In the genomic region with DNA sequence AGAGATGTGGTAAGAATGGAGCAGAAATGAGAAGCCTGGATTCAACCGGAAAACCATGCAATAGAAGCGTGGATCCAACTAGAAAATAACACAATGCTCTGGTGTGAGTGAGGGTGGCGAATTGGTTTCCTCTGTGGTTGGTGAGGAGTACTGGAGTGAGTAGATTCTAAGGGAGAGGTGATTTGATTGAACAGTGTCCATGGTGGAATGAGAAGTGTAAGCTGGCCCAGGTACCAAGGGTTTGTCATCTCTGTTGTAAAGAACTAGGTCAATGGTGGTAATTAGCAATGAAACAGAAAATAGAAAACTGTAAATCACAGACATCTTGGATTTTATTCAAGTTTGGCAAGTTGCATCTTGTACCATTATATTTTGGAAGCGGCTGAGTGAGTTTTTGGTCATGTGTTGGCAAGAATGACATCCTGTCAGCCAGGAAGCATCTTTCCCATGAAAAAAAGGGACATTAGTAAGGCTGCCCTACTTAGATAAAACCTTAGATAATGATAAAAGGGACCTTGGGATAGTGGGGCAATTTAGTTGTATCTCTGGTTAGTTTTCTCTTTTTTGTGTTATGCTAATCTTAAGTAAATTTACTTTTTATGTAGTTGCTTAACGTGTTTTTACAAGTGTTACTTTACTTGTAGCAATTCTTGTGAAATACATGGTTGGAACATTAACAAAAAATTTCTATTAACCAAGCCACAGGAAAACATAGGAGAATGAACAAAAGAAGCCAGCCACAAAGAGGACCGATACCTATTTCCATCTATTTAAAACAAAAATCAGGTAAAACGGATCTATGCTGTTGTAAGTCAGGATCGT, we compare ENCODE assay signal across 1 cellular context.
A peak's percentile ranks its signal among the peaks of the same experiment; 100 is the strongest.
TF ChIP-seq lines count a peak whose summit lies in the region.

No MANE protein-coding gene starts in this region.

TF ChIP-seq in HepG2, 621 proteins besides CTCF, POLR2A, EP300 and RAD21 (continued from another document and continues in another):
- TF ChIP-seq SKIL (CRISPR knock-in tag; IDR thresholded peaks at IDR 0.05; ENCODE audit: borderline replicate concordance) (0 out of 2 replicates have a peak, but pooled peaks have one; percentile 56), ARID4A (CRISPR knock-in tag; IDR thresholded peaks at IDR 0.05; ENCODE audit: borderline replicate concordance) (no peak; the same call in 1 of the 2 replicates), HOXA3 (CRISPR knock-in tag; IDR thresholded peaks at IDR 0.05) (no peak), ZNF609 (CRISPR knock-in tag; IDR thresholded peaks at IDR 0.05; ENCODE audit: borderline replicate concordance) (peak; percentile 89), GMEB1 (CRISPR knock-in tag; IDR thresholded peaks at IDR 0.05; ENCODE audit: borderline replicate concordance) (peak; percentile 35; the same call in 1 of the 2 replicates), RCOR2 (CRISPR knock-in tag; IDR thresholded peaks at IDR 0.05) (peak; percentile 79; the same call in 1 of the 2 replicates), ZNF629 (CRISPR knock-in tag; conservative IDR thresholded peaks at IDR 0.05) (no peak), U2AF2 (IDR thresholded peaks at IDR 0.05; ENCODE audit: low read depth, low read length) (no peak), PAWR (CRISPR knock-in tag; IDR thresholded peaks at IDR 0.05; ENCODE audit: borderline replicate concordance) (no peak), STAT5B (CRISPR knock-in tag; IDR thresholded peaks at IDR 0.05) (no peak), SP1 (IDR thresholded peaks at IDR 0.05) (no peak), SP1 (CRISPR knock-in tag; IDR thresholded peaks at IDR 0.05) (no peak), GLI4 (CRISPR knock-in tag; IDR thresholded peaks at IDR 0.05; ENCODE audit: borderline replicate concordance) (no peak), RBM39 (IDR thresholded peaks at IDR 0.05; ENCODE audit: low read depth, low read length, poor library complexity, severe bottlenecking) (no peak), CHD4 (IDR thresholded peaks at IDR 0.05; ENCODE audit: borderline replicate concordance, low read length) (no peak; the same call in 1 of the 2 replicates), SMARCC2 (IDR thresholded peaks at IDR 0.05) (no peak)
- TF ChIP-seq, protein P1, sequence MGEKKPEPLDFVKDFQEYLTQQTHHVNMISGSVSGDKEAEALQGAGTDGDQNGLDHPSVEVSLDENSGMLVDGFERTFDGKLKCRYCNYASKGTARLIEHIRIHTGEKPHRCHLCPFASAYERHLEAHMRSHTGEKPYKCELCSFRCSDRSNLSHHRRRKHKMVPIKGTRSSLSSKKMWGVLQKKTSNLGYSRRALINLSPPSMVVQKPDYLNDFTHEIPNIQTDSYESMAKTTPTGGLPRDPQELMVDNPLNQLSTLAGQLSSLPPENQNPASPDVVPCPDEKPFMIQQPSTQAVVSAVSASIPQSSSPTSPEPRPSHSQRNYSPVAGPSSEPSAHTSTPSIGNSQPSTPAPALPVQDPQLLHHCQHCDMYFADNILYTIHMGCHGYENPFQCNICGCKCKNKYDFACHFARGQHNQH (CRISPR knock-in tag; IDR thresholded peaks at IDR 0.05), result no peak
- TF ChIP-seq, protein P2, sequence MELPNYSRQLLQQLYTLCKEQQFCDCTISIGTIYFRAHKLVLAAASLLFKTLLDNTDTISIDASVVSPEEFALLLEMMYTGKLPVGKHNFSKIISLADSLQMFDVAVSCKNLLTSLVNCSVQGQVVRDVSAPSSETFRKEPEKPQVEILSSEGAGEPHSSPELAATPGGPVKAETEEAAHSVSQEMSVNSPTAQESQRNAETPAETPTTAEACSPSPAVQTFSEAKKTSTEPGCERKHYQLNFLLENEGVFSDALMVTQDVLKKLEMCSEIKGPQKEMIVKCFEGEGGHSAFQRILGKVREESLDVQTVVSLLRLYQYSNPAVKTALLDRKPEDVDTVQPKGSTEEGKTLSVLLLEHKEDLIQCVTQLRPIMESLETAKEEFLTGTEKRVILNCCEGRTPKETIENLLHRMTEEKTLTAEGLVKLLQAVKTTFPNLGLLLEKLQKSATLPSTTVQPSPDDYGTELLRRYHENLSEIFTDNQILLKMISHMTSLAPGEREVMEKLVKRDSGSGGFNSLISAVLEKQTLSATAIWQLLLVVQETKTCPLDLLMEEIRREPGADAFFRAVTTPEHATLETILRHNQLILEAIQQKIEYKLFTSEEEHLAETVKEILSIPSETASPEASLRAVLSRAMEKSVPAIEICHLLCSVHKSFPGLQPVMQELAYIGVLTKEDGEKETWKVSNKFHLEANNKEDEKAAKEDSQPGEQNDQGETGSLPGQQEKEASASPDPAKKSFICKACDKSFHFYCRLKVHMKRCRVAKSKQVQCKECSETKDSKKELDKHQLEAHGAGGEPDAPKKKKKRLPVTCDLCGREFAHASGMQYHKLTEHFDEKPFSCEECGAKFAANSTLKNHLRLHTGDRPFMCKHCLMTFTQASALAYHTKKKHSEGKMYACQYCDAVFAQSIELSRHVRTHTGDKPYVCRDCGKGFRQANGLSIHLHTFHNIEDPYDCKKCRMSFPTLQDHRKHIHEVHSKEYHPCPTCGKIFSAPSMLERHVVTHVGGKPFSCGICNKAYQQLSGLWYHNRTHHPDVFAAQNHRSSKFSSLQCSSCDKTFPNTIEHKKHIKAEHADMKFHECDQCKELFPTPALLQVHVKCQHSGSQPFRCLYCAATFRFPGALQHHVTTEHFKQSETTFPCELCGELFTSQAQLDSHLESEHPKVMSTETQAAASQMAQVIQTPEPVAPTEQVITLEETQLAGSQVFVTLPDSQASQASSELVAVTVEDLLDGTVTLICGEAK (IDR thresholded peaks at IDR 0.05), result no peak
- TF ChIP-seq, protein P2 (CRISPR knock-in tag; IDR thresholded peaks at IDR 0.05), result no peak
- TF ChIP-seq, protein P3, sequence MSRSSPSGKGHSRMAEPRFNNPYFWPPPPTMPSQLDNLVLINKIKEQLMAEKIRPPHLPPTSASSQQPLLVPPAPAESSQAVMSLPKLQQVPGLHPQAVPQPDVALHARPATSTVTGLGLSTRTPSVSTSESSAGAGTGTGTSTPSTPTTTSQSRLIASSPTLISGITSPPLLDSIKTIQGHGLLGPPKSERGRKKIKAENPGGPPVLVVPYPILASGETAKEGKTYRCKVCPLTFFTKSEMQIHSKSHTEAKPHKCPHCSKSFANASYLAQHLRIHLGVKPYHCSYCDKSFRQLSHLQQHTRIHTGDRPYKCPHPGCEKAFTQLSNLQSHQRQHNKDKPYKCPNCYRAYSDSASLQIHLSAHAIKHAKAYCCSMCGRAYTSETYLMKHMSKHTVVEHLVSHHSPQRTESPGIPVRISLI (CRISPR knock-in tag; IDR thresholded peaks at IDR 0.05; ENCODE audit: borderline replicate concordance), result peak; percentile 88
